1 cellular context compared by ENCODE assay signal in the genomic region with DNA sequence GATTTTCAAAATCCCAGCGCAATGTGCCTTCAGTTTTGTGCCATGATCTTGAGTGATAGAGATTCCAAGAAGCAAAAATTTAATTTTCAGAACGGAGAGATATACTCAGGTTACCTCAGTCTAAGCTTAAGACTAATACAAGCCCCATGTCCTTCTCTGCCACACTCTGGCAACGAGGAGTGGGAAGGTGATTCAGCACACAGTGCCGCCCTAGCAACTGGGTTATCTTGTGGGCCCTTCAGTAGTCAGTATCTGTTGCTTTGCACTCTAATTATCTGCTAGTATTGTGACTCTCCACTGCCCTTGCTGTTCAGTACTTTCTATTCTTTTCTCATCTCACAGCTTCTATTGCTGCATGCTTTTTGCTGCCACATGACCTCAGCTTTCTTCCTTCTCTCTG.
A peak's percentile ranks its signal among the peaks of the same experiment; 100 is the strongest.
TF ChIP-seq lines count a peak whose summit lies in the region.

No MANE protein-coding gene starts in this region.

TF ChIP-seq in K562, 482 proteins besides CTCF, POLR2A, EP300 and RAD21 (continued from another document and continues in another):
- TF ChIP-seq, protein P1, sequence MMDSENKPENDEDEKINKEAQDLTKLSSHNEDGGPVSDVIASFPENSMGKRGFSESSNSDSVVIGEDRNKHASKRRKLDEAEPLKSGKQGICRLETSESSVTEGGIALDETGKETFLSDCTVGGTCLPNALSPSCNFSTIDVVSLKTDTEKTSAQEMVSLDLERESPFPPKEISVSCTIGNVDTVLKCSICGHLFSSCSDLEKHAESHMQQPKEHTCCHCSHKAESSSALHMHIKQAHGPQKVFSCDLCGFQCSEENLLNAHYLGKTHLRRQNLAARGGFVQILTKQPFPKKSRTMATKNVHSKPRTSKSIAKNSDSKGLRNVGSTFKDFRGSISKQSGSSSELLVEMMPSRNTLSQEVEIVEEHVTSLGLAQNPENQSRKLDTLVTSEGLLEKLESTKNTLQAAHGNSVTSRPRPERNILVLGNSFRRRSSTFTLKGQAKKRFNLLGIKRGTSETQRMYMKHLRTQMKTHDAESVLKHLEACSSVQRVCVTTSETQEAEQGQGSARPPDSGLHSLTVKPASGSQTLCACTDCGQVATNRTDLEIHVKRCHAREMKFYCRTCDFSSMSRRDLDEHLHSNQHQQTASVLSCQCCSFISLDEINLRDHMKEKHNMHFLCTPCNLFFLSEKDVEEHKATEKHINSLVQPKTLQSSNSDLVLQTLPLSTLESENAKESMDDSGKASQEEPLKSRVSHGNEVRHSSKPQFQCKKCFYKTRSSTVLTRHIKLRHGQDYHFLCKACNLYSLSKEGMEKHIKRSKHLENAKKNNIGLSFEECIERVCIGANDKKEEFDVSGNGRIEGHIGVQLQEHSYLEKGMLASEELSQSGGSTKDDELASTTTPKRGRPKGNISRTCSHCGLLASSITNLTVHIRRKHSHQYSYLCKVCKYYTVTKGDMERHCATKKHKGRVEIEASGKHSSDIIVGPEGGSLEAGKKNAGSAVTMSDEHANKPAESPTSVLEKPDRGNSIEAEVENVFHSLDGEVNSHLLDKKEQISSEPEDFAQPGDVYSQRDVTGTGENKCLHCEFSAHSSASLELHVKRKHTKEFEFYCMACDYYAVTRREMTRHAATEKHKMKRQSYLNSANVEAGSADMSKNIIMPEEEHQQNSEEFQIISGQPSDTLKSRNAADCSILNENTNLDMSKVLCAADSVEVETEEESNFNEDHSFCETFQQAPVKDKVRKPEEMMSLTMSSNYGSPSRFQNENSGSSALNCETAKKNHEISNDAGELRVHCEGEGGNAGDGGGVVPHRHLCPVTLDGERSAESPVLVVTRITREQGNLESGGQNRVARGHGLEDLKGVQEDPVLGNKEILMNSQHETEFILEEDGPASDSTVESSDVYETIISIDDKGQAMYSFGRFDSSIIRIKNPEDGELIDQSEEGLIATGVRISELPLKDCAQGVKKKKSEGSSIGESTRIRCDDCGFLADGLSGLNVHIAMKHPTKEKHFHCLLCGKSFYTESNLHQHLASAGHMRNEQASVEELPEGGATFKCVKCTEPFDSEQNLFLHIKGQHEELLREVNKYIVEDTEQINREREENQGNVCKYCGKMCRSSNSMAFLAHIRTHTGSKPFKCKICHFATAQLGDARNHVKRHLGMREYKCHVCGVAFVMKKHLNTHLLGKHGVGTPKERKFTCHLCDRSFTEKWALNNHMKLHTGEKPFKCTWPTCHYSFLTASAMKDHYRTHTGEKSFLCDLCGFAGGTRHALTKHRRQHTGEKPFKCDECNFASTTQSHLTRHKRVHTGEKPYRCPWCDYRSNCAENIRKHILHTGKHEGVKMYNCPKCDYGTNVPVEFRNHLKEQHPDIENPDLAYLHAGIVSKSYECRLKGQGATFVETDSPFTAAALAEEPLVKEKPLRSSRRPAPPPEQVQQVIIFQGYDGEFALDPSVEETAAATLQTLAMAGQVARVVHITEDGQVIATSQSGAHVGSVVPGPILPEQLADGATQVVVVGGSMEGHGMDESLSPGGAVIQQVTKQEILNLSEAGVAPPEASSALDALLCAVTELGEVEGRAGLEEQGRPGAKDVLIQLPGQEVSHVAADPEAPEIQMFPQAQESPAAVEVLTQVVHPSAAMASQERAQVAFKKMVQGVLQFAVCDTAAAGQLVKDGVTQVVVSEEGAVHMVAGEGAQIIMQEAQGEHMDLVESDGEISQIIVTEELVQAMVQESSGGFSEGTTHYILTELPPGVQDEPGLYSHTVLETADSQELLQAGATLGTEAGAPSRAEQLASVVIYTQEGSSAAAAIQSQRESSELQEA (IDR thresholded peaks at IDR 0.05; ENCODE audit: low read depth), result no peak
- TF ChIP-seq CBFA2T3 (IDR thresholded peaks at IDR 0.05), result peak; percentile 42
- TF ChIP-seq HDAC2 (IDR thresholded peaks at IDR 0.05), result no peak
- TF ChIP-seq ARID1B (IDR thresholded peaks at IDR 0.05), result peak; percentile 39; the same call in 1 of the 2 replicates
- no peak for TF ChIP-seq NR4A1 (CRISPR knock-in tag; IDR thresholded peaks at IDR 0.05)
- no peak for TF ChIP-seq NR4A1 (tag; IDR thresholded peaks at IDR 0.05)
- TF ChIP-seq ZNF23 (CRISPR knock-in tag; IDR thresholded peaks at IDR 0.05), result no peak
- TF ChIP-seq, protein P2, sequence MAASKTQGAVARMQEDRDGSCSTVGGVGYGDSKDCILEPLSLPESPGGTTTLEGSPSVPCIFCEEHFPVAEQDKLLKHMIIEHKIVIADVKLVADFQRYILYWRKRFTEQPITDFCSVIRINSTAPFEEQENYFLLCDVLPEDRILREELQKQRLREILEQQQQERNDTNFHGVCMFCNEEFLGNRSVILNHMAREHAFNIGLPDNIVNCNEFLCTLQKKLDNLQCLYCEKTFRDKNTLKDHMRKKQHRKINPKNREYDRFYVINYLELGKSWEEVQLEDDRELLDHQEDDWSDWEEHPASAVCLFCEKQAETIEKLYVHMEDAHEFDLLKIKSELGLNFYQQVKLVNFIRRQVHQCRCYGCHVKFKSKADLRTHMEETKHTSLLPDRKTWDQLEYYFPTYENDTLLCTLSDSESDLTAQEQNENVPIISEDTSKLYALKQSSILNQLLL (CRISPR knock-in tag; IDR thresholded peaks at IDR 0.05; ENCODE audit: borderline replicate concordance), result no peak
- TF ChIP-seq CC2D1A (IDR thresholded peaks at IDR 0.05), result no peak
- TF ChIP-seq, protein P3, sequence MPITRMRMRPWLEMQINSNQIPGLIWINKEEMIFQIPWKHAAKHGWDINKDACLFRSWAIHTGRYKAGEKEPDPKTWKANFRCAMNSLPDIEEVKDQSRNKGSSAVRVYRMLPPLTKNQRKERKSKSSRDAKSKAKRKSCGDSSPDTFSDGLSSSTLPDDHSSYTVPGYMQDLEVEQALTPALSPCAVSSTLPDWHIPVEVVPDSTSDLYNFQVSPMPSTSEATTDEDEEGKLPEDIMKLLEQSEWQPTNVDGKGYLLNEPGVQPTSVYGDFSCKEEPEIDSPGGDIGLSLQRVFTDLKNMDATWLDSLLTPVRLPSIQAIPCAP (CRISPR knock-in tag; IDR thresholded peaks at IDR 0.05; ENCODE audit: borderline replicate concordance), result no peak
- TF ChIP-seq, protein P4, sequence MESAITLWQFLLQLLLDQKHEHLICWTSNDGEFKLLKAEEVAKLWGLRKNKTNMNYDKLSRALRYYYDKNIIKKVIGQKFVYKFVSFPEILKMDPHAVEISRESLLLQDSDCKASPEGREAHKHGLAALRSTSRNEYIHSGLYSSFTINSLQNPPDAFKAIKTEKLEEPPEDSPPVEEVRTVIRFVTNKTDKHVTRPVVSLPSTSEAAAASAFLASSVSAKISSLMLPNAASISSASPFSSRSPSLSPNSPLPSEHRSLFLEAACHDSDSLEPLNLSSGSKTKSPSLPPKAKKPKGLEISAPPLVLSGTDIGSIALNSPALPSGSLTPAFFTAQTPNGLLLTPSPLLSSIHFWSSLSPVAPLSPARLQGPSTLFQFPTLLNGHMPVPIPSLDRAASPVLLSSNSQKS (CRISPR knock-in tag; IDR thresholded peaks at IDR 0.05), result no peak
- TF ChIP-seq, protein P5, sequence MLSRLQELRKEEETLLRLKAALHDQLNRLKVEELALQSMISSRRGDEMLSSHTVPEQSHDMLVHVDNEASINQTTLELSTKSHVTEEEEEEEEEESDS (CRISPR knock-in tag; IDR thresholded peaks at IDR 0.05), result no peak
- TF ChIP-seq HOMEZ (CRISPR knock-in tag; IDR thresholded peaks at IDR 0.05), result no peak
- TF ChIP-seq TCFL5 (CRISPR knock-in tag; conservative IDR thresholded peaks at IDR 0.05), result no peak
- TF ChIP-seq, protein P6, sequence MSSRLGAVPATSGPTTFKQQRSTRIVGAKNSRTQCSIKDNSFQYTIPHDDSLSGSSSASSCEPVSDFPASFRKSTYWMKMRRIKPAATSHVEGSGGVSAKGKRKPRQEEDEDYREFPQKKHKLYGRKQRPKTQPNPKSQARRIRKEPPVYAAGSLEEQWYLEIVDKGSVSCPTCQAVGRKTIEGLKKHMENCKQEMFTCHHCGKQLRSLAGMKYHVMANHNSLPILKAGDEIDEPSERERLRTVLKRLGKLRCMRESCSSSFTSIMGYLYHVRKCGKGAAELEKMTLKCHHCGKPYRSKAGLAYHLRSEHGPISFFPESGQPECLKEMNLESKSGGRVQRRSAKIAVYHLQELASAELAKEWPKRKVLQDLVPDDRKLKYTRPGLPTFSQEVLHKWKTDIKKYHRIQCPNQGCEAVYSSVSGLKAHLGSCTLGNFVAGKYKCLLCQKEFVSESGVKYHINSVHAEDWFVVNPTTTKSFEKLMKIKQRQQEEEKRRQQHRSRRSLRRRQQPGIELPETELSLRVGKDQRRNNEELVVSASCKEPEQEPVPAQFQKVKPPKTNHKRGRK (tag; IDR thresholded peaks at IDR 0.05), result 0 out of 2 replicates have a peak, but pooled peaks have one; percentile 9
- no peak for TF ChIP-seq SRSF1 (IDR thresholded peaks at IDR 0.05; ENCODE audit: low read depth, low read length)
- TF ChIP-seq MAFK (IDR thresholded peaks at IDR 0.05; ENCODE audit: low read length), result peak; percentile 60
- no peak for TF ChIP-seq ZNF696 (CRISPR knock-in tag; conservative IDR thresholded peaks at IDR 0.05)
- no peak for TF ChIP-seq HCFC1 (IDR thresholded peaks at IDR 0.05; ENCODE audit: low read depth, low read length)
- no peak for TF ChIP-seq ZNF263 (CRISPR knock-in tag; IDR thresholded peaks at IDR 0.05; ENCODE audit: borderline replicate concordance)
- TF ChIP-seq, protein P7, sequence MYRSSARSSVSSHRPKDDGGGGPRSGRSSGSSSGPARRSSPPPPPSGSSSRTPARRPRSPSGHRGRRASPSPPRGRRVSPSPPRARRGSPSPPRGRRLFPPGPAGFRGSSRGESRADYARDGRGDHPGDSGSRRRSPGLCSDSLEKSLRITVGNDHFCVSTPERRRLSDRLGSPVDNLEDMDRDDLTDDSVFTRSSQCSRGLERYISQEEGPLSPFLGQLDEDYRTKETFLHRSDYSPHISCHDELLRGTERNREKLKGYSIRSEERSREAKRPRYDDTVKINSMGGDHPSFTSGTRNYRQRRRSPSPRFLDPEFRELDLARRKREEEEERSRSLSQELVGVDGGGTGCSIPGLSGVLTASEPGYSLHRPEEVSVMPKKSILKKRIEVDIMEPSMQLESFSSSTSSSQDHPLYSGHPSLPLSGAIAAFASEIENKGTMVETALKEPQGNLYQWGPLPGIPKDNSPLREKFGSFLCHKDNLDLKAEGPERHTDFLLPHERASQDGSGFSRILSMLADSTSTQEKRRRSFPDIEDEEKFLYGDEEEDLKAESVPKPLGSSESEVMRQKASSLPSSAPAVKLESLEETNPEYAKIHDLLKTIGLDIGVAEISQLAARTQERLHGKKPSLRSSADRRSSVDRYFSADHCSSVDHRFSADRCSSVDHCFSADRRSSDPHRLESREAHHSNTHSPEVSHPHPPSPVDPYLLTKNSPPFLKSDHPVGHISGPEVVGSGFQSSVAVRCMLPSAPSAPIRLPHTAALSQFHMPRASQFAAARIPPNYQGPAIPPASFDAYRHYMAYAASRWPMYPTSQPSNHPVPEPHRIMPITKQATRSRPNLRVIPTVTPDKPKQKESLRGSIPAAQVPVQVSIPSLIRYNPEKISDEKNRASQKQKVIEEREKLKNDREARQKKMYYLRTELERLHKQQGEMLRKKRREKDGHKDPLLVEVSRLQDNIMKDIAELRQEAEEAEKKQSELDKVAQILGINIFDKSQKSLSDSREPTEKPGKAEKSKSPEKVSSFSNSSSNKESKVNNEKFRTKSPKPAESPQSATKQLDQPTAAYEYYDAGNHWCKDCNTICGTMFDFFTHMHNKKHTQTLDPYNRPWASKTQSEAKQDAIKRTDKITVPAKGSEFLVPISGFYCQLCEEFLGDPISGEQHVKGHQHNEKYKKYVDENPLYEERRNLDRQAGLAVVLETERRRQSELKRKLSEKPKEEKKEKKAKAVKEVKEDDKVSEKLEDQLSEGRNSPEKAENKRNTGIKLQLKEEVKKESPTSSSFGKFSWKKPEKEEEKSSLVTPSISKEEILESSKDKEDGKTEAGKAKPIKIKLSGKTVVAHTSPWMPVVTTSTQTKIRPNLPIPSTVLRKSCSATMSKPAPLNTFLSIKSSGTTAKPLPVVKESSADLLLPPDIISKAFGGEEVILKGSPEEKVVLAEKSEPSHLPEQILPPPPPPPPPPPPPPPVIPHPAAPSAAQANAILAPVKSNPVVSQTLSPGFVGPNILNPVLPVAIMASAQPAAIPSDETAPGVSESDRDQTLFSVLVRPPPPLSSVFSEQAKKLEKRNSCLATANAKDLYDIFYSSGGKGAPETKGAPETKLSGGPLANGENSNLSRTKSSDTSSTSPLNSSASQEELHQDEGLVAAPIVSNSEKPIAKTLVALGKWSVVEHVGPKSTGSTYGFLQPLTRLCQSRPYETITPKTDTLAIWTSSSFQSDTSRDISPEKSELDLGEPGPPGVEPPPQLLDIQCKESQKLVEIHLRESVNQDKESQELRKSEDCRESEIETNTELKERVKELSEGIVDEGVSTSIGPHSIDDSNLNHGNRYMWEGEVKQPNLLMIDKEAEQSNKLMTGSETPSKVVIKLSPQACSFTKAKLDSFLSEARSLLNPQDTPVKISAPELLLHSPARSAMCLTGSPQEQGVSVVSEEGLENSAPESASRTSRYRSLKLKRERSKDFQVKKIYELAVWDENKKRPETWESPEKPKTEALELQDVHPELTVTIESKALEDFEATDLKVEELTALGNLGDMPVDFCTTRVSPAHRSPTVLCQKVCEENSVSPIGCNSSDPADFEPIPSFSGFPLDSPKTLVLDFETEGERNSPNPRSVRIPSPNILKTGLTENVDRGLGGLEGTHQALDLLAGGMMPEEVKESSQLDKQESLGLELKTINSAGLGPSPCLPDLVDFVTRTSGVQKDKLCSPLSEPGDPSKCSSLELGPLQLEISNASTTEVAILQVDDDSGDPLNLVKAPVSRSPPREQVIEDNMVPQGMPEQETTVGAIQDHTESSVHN (IDR thresholded peaks at IDR 0.05; ENCODE audit: borderline replicate concordance in 1 of 2, low read depth in 1 of 2), result no peak
- no peak for TF ChIP-seq KAT7 (CRISPR knock-in tag; IDR thresholded peaks at IDR 0.05; ENCODE audit: borderline replicate concordance)
- no peak for TF ChIP-seq ZNF174 (CRISPR knock-in tag; IDR thresholded peaks at IDR 0.05)
- no peak for TF ChIP-seq TRIM24 (IDR thresholded peaks at IDR 0.05)
- TF ChIP-seq ASH1L (IDR thresholded peaks at IDR 0.05; ENCODE audit: borderline replicate concordance, low read depth, partially characterized antibody), result no peak
- TF ChIP-seq MED1 (CRISPR knock-in tag; IDR thresholded peaks at IDR 0.05; ENCODE audit: borderline replicate concordance), result no peak
- no peak for TF ChIP-seq PRMT5 (CRISPR knock-in tag; IDR thresholded peaks at IDR 0.05)
- no peak for TF ChIP-seq ZBTB9 (CRISPR knock-in tag; IDR thresholded peaks at IDR 0.05)
- no peak for TF ChIP-seq EP400 (IDR thresholded peaks at IDR 0.05)
